Comparison of ENCODE assay signal across 20 cellular contexts in the genomic region with DNA sequence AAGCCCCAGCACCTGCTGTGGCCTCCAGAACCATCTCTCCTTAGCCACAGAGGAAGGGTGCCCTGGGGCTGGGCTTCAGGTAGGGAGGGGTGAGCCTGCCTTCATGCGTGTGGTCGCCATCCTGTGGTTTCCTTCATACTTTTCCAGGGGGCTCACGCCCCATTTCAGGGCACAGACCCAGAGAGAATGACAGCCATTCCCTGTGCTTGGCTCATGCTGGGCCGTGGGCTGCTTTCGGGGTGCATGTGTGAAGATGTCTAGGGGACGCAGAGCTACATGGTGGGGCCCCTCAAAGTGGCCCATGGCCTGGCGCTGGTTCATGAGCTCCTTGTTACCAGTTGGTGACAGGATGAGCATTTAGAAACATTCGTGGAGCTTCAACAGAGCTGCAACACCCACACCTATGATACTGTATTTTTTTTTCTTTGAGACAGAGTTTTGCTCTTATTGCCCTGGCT.
"Had no signal": no experiment of that assay in that cellular context is flagged by ENCODE, and none has a peak within 500 bp of the region (broad histone marks: within the 10 kb centered on the region; RNA-seq: fewer than 3 reads in every experiment).

No MANE protein-coding gene starts in this region.

- H3K36me3 ChIP-seq: SJCRH30 had no signal

- H3K9me3 ChIP-seq: SJCRH30 had no signal

- DNase-seq: KBM-7, MV-4-11, NCI-H1048, NCI-H1105, NCI-H1436 treated with DMSO at 0.1 percent for 48 hours, NCI-H1694, NCI-H1930, NCI-H2081, NCI-H2107, NCI-H2171, NCI-H226, NCI-H446, NCI-H510A, NCI-H524 treated with DMSO at 0.1 percent for 48 hours, NCI-H69, NCI-H774, SHP77 treated with DMSO at 0.1 percent for 48 hours, SJCRH30 had no signal

- ATAC-seq: SK-N-SH treated with all-trans-retinoic acid at 6 μM for 48 hours had no signal

- H3K27ac ChIP-seq: RWPE1, SJCRH30 had no signal

- H3K4me3 ChIP-seq: SJCRH30 had no signal

- H3K27me3 ChIP-seq: SJCRH30 had no signal

- H3K4me1 ChIP-seq: SJCRH30 had no signal
